Comparison of ENCODE assay signal across 1 cellular context in the genomic region with DNA sequence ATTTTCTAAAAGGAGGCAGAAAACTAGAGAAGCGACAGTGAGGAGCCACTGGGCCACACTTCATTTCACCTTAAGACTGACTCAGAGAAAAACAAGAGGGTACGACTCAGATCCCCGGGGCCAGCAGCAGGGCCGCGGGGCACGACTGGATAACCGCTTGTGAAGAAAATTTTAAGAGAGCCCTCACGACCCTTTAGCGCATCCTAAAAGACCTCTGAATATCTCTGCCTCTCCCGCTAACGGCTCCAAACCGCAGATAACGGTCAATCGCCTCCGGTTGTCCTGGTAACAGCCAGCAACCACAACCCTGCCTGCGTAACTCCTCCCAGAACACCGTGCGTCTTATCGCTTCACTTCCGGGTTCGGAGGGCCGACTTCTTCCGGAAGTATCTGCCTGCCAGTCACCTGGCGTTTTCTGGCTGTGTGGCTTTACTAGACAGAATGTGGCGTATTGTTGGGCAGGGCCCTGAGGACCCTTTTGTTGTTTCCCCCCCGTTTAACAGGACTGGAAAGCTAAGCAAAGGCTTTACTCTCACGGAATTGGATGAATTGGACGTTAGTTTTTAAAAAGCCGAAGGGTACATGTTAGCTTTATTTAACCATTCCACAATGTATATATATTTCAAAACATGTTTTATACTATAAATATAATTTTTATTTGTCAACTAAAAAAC.
A peak's percentile ranks its signal among the peaks of the same experiment; 100 is the strongest.
TF ChIP-seq lines count a peak whose summit lies in the region.

No MANE protein-coding gene starts in this region.

TF ChIP-seq in K562, 482 proteins besides CTCF, POLR2A, EP300 and RAD21 (continued from another document and continues in another):
- TF ChIP-seq, protein P1, sequence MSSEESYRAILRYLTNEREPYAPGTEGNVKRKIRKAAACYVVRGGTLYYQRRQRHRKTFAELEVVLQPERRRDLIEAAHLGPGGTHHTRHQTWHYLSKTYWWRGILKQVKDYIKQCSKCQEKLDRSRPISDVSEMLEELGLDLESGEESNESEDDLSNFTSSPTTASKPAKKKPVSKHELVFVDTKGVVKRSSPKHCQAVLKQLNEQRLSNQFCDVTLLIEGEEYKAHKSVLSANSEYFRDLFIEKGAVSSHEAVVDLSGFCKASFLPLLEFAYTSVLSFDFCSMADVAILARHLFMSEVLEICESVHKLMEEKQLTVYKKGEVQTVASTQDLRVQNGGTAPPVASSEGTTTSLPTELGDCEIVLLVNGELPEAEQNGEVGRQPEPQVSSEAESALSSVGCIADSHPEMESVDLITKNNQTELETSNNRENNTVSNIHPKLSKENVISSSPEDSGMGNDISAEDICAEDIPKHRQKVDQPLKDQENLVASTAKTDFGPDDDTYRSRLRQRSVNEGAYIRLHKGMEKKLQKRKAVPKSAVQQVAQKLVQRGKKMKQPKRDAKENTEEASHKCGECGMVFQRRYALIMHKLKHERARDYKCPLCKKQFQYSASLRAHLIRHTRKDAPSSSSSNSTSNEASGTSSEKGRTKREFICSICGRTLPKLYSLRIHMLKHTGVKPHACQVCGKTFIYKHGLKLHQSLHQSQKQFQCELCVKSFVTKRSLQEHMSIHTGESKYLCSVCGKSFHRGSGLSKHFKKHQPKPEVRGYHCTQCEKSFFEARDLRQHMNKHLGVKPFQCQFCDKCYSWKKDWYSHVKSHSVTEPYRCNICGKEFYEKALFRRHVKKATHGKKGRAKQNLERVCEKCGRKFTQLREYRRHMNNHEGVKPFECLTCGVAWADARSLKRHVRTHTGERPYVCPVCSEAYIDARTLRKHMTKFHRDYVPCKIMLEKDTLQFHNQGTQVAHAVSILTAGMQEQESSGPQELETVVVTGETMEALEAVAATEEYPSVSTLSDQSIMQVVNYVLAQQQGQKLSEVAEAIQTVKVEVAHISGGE (CRISPR knock-in tag; IDR thresholded peaks at IDR 0.05): peak in 1 of 3 experiments; percentile 56; a peak in 2 of 6 replicates
- TF ChIP-seq, protein P2, sequence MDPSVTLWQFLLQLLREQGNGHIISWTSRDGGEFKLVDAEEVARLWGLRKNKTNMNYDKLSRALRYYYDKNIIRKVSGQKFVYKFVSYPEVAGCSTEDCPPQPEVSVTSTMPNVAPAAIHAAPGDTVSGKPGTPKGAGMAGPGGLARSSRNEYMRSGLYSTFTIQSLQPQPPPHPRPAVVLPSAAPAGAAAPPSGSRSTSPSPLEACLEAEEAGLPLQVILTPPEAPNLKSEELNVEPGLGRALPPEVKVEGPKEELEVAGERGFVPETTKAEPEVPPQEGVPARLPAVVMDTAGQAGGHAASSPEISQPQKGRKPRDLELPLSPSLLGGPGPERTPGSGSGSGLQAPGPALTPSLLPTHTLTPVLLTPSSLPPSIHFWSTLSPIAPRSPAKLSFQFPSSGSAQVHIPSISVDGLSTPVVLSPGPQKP (CRISPR knock-in tag; IDR thresholded peaks at IDR 0.05): no peak
- TF ChIP-seq, protein P3, sequence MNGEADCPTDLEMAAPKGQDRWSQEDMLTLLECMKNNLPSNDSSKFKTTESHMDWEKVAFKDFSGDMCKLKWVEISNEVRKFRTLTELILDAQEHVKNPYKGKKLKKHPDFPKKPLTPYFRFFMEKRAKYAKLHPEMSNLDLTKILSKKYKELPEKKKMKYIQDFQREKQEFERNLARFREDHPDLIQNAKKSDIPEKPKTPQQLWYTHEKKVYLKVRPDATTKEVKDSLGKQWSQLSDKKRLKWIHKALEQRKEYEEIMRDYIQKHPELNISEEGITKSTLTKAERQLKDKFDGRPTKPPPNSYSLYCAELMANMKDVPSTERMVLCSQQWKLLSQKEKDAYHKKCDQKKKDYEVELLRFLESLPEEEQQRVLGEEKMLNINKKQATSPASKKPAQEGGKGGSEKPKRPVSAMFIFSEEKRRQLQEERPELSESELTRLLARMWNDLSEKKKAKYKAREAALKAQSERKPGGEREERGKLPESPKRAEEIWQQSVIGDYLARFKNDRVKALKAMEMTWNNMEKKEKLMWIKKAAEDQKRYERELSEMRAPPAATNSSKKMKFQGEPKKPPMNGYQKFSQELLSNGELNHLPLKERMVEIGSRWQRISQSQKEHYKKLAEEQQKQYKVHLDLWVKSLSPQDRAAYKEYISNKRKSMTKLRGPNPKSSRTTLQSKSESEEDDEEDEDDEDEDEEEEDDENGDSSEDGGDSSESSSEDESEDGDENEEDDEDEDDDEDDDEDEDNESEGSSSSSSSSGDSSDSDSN (IDR thresholded peaks at IDR 0.05; ENCODE audit: borderline replicate concordance in 1 of 2, low read depth in 2 of 2, low read length in 2 of 2): no peak
- peak; percentile 83 for TF ChIP-seq ZFX (CRISPR knock-in tag; IDR thresholded peaks at IDR 0.05)
- TF ChIP-seq, protein P4, sequence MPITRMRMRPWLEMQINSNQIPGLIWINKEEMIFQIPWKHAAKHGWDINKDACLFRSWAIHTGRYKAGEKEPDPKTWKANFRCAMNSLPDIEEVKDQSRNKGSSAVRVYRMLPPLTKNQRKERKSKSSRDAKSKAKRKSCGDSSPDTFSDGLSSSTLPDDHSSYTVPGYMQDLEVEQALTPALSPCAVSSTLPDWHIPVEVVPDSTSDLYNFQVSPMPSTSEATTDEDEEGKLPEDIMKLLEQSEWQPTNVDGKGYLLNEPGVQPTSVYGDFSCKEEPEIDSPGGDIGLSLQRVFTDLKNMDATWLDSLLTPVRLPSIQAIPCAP (CRISPR knock-in tag; IDR thresholded peaks at IDR 0.05; ENCODE audit: borderline replicate concordance): no peak
- TF ChIP-seq MEF2A (IDR thresholded peaks at IDR 0.05; ENCODE audit: control insufficient read depth, low read depth, low read length): no peak
- TF ChIP-seq RBM14 (IDR thresholded peaks at IDR 0.05; ENCODE audit: borderline replicate concordance, insufficient read depth, low read depth, low read length): no peak
- TF ChIP-seq KAT8 (IDR thresholded peaks at IDR 0.05; ENCODE audit: low read depth): no peak
- TF ChIP-seq, protein P5, sequence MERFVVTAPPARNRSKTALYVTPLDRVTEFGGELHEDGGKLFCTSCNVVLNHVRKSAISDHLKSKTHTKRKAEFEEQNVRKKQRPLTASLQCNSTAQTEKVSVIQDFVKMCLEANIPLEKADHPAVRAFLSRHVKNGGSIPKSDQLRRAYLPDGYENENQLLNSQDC (CRISPR knock-in tag; IDR thresholded peaks at IDR 0.05): no peak
- peak; percentile 83 for TF ChIP-seq EP400 (IDR thresholded peaks at IDR 0.05)
- TF ChIP-seq FOXJ3 (CRISPR knock-in tag; IDR thresholded peaks at IDR 0.05): peak; percentile 79; the same call in 1 of the 2 replicates
- TF ChIP-seq ZNF696 (CRISPR knock-in tag; conservative IDR thresholded peaks at IDR 0.05): no peak
- TF ChIP-seq, protein P6, sequence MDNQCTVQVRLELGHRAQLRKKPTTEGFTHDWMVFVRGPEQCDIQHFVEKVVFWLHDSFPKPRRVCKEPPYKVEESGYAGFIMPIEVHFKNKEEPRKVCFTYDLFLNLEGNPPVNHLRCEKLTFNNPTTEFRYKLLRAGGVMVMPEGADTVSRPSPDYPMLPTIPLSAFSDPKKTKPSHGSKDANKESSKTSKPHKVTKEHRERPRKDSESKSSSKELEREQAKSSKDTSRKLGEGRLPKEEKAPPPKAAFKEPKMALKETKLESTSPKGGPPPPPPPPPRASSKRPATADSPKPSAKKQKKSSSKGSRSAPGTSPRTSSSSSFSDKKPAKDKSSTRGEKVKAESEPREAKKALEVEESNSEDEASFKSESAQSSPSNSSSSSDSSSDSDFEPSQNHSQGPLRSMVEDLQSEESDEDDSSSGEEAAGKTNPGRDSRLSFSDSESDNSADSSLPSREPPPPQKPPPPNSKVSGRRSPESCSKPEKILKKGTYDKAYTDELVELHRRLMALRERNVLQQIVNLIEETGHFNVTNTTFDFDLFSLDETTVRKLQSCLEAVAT (IDR thresholded peaks at IDR 0.05): peak in 1 of 2 experiments; percentile 97; a peak in 2 of 4 replicates
- TF ChIP-seq, protein P7, sequence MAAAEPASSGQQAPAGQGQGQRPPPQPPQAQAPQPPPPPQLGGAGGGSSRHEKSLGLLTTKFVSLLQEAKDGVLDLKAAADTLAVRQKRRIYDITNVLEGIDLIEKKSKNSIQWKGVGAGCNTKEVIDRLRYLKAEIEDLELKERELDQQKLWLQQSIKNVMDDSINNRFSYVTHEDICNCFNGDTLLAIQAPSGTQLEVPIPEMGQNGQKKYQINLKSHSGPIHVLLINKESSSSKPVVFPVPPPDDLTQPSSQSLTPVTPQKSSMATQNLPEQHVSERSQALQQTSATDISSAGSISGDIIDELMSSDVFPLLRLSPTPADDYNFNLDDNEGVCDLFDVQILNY (CRISPR knock-in tag; IDR thresholded peaks at IDR 0.05): no peak
- TF ChIP-seq, protein P8, sequence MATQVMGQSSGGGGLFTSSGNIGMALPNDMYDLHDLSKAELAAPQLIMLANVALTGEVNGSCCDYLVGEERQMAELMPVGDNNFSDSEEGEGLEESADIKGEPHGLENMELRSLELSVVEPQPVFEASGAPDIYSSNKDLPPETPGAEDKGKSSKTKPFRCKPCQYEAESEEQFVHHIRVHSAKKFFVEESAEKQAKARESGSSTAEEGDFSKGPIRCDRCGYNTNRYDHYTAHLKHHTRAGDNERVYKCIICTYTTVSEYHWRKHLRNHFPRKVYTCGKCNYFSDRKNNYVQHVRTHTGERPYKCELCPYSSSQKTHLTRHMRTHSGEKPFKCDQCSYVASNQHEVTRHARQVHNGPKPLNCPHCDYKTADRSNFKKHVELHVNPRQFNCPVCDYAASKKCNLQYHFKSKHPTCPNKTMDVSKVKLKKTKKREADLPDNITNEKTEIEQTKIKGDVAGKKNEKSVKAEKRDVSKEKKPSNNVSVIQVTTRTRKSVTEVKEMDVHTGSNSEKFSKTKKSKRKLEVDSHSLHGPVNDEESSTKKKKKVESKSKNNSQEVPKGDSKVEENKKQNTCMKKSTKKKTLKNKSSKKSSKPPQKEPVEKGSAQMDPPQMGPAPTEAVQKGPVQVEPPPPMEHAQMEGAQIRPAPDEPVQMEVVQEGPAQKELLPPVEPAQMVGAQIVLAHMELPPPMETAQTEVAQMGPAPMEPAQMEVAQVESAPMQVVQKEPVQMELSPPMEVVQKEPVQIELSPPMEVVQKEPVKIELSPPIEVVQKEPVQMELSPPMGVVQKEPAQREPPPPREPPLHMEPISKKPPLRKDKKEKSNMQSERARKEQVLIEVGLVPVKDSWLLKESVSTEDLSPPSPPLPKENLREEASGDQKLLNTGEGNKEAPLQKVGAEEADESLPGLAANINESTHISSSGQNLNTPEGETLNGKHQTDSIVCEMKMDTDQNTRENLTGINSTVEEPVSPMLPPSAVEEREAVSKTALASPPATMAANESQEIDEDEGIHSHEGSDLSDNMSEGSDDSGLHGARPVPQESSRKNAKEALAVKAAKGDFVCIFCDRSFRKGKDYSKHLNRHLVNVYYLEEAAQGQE (CRISPR knock-in tag; IDR thresholded peaks at IDR 0.05; ENCODE audit: low read depth): no peak
- no peak for TF ChIP-seq U2AF1 (optimal IDR thresholded peaks at IDR 0.05; ENCODE audit: low read depth, low read length)
- no peak for TF ChIP-seq SRSF1 (IDR thresholded peaks at IDR 0.05; ENCODE audit: low read depth, low read length)
- TF ChIP-seq ZNF282 (CRISPR knock-in tag; IDR thresholded peaks at IDR 0.05): no peak
- TF ChIP-seq ZBTB7A (IDR thresholded peaks at IDR 0.05; ENCODE audit: borderline replicate concordance, control insufficient read depth, low read depth, low read length): peak; percentile 75; the same call in 1 of the 2 replicates
- peak; percentile 70 for TF ChIP-seq DIDO1 (tag; IDR thresholded peaks at IDR 0.05; ENCODE audit: low read depth)
- TF ChIP-seq LARP7 (IDR thresholded peaks at IDR 0.05): no peak
- TF ChIP-seq HDAC2 (IDR thresholded peaks at IDR 0.05): peak; percentile 85
- TF ChIP-seq, protein P9, sequence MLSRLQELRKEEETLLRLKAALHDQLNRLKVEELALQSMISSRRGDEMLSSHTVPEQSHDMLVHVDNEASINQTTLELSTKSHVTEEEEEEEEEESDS (CRISPR knock-in tag; IDR thresholded peaks at IDR 0.05): no peak
- TF ChIP-seq HDAC8 (tag; IDR thresholded peaks at IDR 0.05): no peak
- peak; percentile 8; the same call in 1 of the 2 replicates for TF ChIP-seq BCOR (IDR thresholded peaks at IDR 0.05)
- no peak for TF ChIP-seq BRD9 (IDR thresholded peaks at IDR 0.05; ENCODE audit: low read depth, partially characterized antibody)
- TF ChIP-seq NFIX (CRISPR knock-in tag; IDR thresholded peaks at IDR 0.05; ENCODE audit: low read depth): no peak
- TF ChIP-seq ZNF3 (CRISPR knock-in tag; IDR thresholded peaks at IDR 0.05): no peak
- TF ChIP-seq RNF2 (IDR thresholded peaks at IDR 0.05): peak; percentile 78
- TF ChIP-seq, protein P10, sequence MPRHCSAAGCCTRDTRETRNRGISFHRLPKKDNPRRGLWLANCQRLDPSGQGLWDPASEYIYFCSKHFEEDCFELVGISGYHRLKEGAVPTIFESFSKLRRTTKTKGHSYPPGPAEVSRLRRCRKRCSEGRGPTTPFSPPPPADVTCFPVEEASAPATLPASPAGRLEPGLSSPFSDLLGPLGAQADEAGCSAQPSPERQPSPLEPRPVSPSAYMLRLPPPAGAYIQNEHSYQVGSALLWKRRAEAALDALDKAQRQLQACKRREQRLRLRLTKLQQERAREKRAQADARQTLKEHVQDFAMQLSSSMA (CRISPR knock-in tag; IDR thresholded peaks at IDR 0.05): no peak
- TF ChIP-seq, protein P11, sequence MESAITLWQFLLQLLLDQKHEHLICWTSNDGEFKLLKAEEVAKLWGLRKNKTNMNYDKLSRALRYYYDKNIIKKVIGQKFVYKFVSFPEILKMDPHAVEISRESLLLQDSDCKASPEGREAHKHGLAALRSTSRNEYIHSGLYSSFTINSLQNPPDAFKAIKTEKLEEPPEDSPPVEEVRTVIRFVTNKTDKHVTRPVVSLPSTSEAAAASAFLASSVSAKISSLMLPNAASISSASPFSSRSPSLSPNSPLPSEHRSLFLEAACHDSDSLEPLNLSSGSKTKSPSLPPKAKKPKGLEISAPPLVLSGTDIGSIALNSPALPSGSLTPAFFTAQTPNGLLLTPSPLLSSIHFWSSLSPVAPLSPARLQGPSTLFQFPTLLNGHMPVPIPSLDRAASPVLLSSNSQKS (CRISPR knock-in tag; IDR thresholded peaks at IDR 0.05): no peak
- peak; percentile 85 to 92 for TF ChIP-seq FOXK2 (conservative IDR thresholded peaks at IDR 0.05 in 1 of 2, IDR thresholded peaks at IDR 0.05 in 1 of 2; ENCODE audit: low read depth in 2 of 2)
- TF ChIP-seq SIN3A (IDR thresholded peaks at IDR 0.05; ENCODE audit: borderline replicate concordance in 2 of 2, control insufficient read depth in 1 of 2, low read depth in 2 of 2, low read length in 2 of 2): peak in 1 of 2 experiments; percentile 58; a peak in 1 of 4 replicates
- peak; percentile 98 for TF ChIP-seq RFX1 (IDR thresholded peaks at IDR 0.05)
- TF ChIP-seq ETV1 (tag; conservative IDR thresholded peaks at IDR 0.05; ENCODE audit: low read depth): peak; percentile 96
- TF ChIP-seq BHLHE40 (IDR thresholded peaks at IDR 0.05; ENCODE audit: low read length): no peak
- TF ChIP-seq SMAD4 (CRISPR knock-in tag; conservative IDR thresholded peaks at IDR 0.05): peak; percentile 32; the same call in 1 of the 2 replicates
- peak; percentile 86 for TF ChIP-seq NEUROD1 (IDR thresholded peaks at IDR 0.05; ENCODE audit: borderline replicate concordance, low read depth, low read length, partially characterized antibody)
- no peak for TF ChIP-seq FOXA3 (CRISPR knock-in tag; conservative IDR thresholded peaks at IDR 0.05 in 1 of 2, IDR thresholded peaks at IDR 0.05 in 1 of 2)
- TF ChIP-seq ZNF778 (CRISPR knock-in tag; IDR thresholded peaks at IDR 0.05): no peak
- peak; percentile 83 for TF ChIP-seq MYC (IDR thresholded peaks at IDR 0.05; ENCODE audit: low read depth, low read length)
- TF ChIP-seq MYC (CRISPR knock-in tag; IDR thresholded peaks at IDR 0.05; ENCODE audit: borderline replicate concordance, low read depth): no peak
